In the genomic region with DNA sequence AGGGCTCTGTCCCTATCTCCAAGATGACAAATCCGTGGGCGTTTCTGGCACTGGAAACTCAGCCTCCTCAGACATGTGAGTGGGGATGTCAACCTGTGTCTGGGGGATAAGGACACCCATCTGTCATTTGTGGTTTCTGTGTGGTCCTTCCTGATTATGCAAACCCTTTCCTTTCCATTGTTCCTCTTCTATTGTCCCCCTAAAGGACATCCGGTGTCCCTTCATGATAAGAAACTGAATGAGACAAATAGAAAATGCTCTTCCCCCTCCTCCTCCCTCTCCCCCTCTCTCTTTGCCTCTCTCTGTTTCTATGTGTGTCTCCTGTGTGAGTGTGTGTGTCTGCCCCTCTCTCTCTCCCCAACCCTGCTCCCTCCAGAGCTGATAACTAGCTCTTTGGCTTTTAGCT, we compare ENCODE assay signal across 1 cellular context.
TF ChIP-seq lines count a peak whose summit lies in the region.

No MANE protein-coding gene starts in this region.

TF ChIP-seq in GM23338, 12 proteins besides CTCF, POLR2A, EP300 and RAD21 (continued from another document):
- TF ChIP-seq, protein P1, sequence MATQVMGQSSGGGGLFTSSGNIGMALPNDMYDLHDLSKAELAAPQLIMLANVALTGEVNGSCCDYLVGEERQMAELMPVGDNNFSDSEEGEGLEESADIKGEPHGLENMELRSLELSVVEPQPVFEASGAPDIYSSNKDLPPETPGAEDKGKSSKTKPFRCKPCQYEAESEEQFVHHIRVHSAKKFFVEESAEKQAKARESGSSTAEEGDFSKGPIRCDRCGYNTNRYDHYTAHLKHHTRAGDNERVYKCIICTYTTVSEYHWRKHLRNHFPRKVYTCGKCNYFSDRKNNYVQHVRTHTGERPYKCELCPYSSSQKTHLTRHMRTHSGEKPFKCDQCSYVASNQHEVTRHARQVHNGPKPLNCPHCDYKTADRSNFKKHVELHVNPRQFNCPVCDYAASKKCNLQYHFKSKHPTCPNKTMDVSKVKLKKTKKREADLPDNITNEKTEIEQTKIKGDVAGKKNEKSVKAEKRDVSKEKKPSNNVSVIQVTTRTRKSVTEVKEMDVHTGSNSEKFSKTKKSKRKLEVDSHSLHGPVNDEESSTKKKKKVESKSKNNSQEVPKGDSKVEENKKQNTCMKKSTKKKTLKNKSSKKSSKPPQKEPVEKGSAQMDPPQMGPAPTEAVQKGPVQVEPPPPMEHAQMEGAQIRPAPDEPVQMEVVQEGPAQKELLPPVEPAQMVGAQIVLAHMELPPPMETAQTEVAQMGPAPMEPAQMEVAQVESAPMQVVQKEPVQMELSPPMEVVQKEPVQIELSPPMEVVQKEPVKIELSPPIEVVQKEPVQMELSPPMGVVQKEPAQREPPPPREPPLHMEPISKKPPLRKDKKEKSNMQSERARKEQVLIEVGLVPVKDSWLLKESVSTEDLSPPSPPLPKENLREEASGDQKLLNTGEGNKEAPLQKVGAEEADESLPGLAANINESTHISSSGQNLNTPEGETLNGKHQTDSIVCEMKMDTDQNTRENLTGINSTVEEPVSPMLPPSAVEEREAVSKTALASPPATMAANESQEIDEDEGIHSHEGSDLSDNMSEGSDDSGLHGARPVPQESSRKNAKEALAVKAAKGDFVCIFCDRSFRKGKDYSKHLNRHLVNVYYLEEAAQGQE (IDR thresholded peaks at IDR 0.05; ENCODE audit: unreplicated experiment): no peak
- TF ChIP-seq, protein P2, sequence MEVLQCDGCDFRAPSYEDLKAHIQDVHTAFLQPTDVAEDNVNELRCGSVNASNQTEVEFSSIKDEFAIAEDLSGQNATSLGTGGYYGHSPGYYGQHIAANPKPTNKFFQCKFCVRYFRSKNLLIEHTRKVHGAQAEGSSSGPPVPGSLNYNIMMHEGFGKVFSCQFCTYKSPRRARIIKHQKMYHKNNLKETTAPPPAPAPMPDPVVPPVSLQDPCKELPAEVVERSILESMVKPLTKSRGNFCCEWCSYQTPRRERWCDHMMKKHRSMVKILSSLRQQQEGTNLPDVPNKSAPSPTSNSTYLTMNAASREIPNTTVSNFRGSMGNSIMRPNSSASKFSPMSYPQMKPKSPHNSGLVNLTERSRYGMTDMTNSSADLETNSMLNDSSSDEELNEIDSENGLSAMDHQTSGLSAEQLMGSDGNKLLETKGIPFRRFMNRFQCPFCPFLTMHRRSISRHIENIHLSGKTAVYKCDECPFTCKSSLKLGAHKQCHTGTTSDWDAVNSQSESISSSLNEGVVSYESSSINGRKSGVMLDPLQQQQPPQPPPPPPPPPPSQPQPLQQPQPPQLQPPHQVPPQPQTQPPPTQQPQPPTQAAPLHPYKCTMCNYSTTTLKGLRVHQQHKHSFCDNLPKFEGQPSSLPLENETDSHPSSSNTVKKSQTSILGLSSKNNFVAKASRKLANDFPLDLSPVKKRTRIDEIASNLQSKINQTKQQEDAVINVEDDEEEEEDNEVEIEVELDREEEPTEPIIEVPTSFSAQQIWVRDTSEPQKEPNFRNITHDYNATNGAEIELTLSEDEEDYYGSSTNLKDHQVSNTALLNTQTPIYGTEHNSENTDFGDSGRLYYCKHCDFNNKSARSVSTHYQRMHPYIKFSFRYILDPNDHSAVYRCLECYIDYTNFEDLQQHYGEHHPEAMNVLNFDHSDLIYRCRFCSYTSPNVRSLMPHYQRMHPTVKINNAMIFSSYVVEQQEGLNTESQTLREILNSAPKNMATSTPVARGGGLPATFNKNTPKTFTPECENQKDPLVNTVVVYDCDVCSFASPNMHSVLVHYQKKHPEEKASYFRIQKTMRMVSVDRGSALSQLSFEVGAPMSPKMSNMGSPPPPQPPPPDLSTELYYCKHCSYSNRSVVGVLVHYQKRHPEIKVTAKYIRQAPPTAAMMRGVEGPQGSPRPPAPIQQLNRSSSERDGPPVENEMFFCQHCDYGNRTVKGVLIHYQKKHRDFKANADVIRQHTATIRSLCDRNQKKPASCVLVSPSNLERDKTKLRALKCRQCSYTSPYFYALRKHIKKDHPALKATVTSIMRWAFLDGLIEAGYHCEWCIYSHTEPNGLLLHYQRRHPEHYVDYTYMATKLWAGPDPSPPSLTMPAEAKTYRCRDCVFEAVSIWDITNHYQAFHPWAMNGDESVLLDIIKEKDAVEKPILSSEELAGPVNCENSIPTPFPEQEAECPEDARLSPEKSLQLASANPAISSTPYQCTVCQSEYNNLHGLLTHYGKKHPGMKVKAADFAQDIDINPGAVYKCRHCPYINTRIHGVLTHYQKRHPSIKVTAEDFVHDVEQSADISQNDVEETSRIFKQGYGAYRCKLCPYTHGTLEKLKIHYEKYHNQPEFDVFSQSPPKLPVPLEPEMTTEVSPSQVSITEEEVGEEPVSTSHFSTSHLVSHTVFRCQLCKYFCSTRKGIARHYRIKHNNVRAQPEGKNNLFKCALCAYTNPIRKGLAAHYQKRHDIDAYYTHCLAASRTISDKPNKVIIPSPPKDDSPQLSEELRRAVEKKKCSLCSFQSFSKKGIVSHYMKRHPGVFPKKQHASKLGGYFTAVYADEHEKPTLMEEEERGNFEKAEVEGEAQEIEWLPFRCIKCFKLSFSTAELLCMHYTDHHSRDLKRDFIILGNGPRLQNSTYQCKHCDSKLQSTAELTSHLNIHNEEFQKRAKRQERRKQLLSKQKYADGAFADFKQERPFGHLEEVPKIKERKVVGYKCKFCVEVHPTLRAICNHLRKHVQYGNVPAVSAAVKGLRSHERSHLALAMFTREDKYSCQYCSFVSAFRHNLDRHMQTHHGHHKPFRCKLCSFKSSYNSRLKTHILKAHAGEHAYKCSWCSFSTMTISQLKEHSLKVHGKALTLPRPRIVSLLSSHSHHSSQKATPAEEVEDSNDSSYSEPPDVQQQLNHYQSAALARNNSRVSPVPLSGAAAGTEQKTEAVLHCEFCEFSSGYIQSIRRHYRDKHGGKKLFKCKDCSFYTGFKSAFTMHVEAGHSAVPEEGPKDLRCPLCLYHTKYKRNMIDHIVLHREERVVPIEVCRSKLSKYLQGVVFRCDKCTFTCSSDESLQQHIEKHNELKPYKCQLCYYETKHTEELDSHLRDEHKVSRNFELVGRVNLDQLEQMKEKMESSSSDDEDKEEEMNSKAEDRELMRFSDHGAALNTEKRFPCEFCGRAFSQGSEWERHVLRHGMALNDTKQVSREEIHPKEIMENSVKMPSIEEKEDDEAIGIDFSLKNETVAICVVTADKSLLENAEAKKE (CRISPR knock-in tag; IDR thresholded peaks at IDR 0.05): no peak
- TF ChIP-seq EZH2 (IDR thresholded peaks at IDR 0.05; ENCODE audit: low read depth, unreplicated experiment): no peak
